9 cellular contexts compared by ENCODE assay signal in the genomic region with DNA sequence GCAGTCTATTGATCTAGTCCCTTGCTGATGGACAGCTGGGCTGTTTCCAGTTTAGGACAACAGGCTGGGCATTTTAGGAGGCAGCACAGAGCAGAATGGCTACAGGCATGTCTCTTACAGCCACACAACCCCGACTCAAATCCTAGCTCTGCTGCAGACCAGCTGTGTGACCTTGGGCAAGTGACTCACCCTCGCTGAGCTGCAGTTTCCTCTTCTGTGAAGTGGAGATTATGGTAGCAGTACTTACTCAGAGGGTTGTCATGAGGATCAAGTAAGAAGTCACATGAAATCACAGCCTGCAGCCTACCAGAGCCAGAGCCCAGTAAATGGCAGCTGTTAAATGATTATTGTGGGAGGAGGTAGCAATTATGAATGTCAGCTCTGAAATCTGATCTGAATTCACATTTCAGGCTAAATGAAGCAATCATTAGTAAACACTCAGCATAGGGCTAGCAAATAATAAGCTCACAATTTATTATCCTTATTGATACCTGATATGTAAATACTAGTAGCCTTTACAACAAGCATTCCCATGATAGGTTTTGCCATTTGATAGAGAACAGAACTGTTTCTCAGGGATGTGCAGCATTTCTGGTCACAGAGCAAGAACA. TPM values are rescaled to one million over a fixed set of nuclear protein-coding genes. Genes with fewer than 3 reads are reported as not detected.
A peak's percentile ranks its signal among the peaks of the same experiment; 100 is the strongest.
DNase-seq lines count a peak whose midpoint lies in the region; ATAC-seq and TF ChIP-seq lines count a peak whose summit lies in the region.
"Had no signal": no experiment of that assay in that cellular context is flagged by ENCODE, and none has a peak within 500 bp of the region (broad histone marks: within the 10 kb centered on the region; RNA-seq: fewer than 3 reads in every experiment).

No MANE protein-coding gene starts in this region.

- H3K36me3 ChIP-seq in WERI-Rb-1: no peaks in the 10 kb centered on the region

- DNase-seq in ACHN: peak; percentile 61
- peak; percentile 87 for DNase-seq in M059J (ENCODE audit: low read depth)
- peak; percentile 32 for DNase-seq in activated naive CD8-positive, alpha-beta T cell treated with anti-CD3 and anti-CD28 coated beads for 36 hours
- DNase-seq in lower leg skin (ENCODE audit: low spot score in 2 of 2): peak; percentile 6 to 21
- no peak for DNase-seq in WERI-Rb-1
- DNase-seq in NCI-H2227 (lab: John Stamatoyannopoulos, UW; ENCODE audit: unreplicated experiment): no peak

- intact Hi-C loops in lower leg skin (cut with DNase I; ENCODE audit: low total_unique reads): no loop called here

- no peak overlapping the region for H3K4me3 ChIP-seq in lower leg skin (ENCODE audit: low read depth, poor library complexity, severe bottlenecking)
- H3K4me3 ChIP-seq in WERI-Rb-1 (ENCODE audit: low read depth, low read length): no peak overlapping the region

- H3K9me3 Mint-ChIP-seq in activated naive CD8-positive, alpha-beta T cell treated with anti-CD3 and anti-CD28 coated beads for 36 hours: peaks cover 3% of the 10 kb centered on the region

- no peak for TF ChIP-seq POLR2A in lower leg skin (IDR thresholded peaks at IDR 0.05)

- no peak overlapping the region for H3K4me3 Mint-ChIP-seq in activated naive CD8-positive, alpha-beta T cell treated with anti-CD3 and anti-CD28 coated beads for 36 hours

- peaks cover 74% of the 10 kb centered on the region for H3K27me3 ChIP-seq in WERI-Rb-1 (ENCODE audit: insufficient read depth, low read depth, severe bottlenecking)

- ATAC-seq in HG03521 (IDR thresholded peaks at IDR 0.05; ENCODE audit: unreplicated experiment) (no peak), HG03108 (IDR thresholded peaks at IDR 0.05; ENCODE audit: unreplicated experiment) (no peak)

- in situ Hi-C loops in ACHN (cut with HindIII; ENCODE audit: low pct_ligation_motif_present, low pct_unique_long_range_greater_than_20kb, low sequenced_read_pairs): no loop called here

- peaks cover 8% of the 10 kb centered on the region for H3K4me1 Mint-ChIP-seq in activated naive CD8-positive, alpha-beta T cell treated with anti-CD3 and anti-CD28 coated beads for 36 hours

- WGBS in lower leg skin, 2 donors: 28% methylated on average over 2 of the region's 2 CpGs

- H3K9me3 ChIP-seq in WERI-Rb-1 (ENCODE audit: severe bottlenecking): peaks cover 6% of the 10 kb centered on the region

- no peaks in the 10 kb centered on the region for H3K36me3 Mint-ChIP-seq in activated naive CD8-positive, alpha-beta T cell treated with anti-CD3 and anti-CD28 coated beads for 36 hours

- no peak overlapping the region for H3K27ac Mint-ChIP-seq in activated naive CD8-positive, alpha-beta T cell treated with anti-CD3 and anti-CD28 coated beads for 36 hours

- H3K27me3 Mint-ChIP-seq in activated naive CD8-positive, alpha-beta T cell treated with anti-CD3 and anti-CD28 coated beads for 36 hours: peaks cover 5% of the 10 kb centered on the region

- H3K27ac ChIP-seq in WERI-Rb-1: no peak overlapping the region

- no peak for TF ChIP-seq CTCF in lower leg skin (IDR thresholded peaks at IDR 0.05)
- no peak for TF ChIP-seq CTCF in WERI-Rb-1 (IDR thresholded peaks at IDR 0.05; ENCODE audit: low read depth, low read length)

RNA-seq across cellular contexts. Expression of a gene that starts 58.9 kb away (rescaled TPM):
- 2.7 TPM in 2 replicates for total RNA-seq in M059J (2014; rRNA removed; shearing (Covaris generic))
- total RNA-seq in activated naive CD8-positive, alpha-beta T cell treated with anti-CD3 and anti-CD28 coated beads for 36 hours: not detected
- total RNA-seq in lower leg skin: 10 to 100 TPM; 13.9 to 32.9 (median 25.8) TPM
- total RNA-seq: T-helper 1 cell treated with Interleukin-12 subunit alpha and Interleukin-12 subunit beta and Interleukin-4 antibody, amounts not matched to agents 30 ng/mL and 1 ng/mL, for 36 hours had no signal

Comparison
In these comparisons a context has a peak if more than half of its experiments do, and no peak if none do; other contexts are left out.
1. DNase-seq: peak in ACHN (single experiment), M059J (single experiment), activated naive CD8-positive, alpha-beta T cell treated with anti-CD3 and anti-CD28 coated beads for 36 hours (single experiment) and lower leg skin (2 of 2); none in WERI-Rb-1 (single experiment) and NCI-H2227 (single experiment).